8 cellular contexts compared by ENCODE assay signal in genomic region chr3:97970929-97971460, GRCh38. TPM values are rescaled to one million over a fixed set of nuclear protein-coding genes. Genes with fewer than 3 reads are reported as not detected.
DNase-seq lines count a peak whose midpoint lies in the region; ATAC-seq, FAIRE-seq and TF ChIP-seq lines count a peak whose summit lies in the region.

No MANE protein-coding gene starts in this region.

- H2BK120ac ChIP-seq in H9 (ENCODE audit: low read depth, low read length, poor library complexity, severe bottlenecking) (no peak overlapping the region), mesendoderm (ENCODE audit: low read depth, low read length) (no peak overlapping the region)

- POLR2A ChIA-PET in activated naive CD8-positive, alpha-beta T cell treated with anti-CD3 and anti-CD28 coated beads, Interleukin-2, amount 10 ng/mL, durations not matched to agents 7 days and 5 days (lab: Charles Lee) = interaction anchor here (0.8 to 1.8 kb wide), 2 partner anchors 20 to 150 kb away, joined by 3 to 10 read pairs; partner anchors contain the start of gene CRYBG3

- no peak overlapping the region for H3K27ac Mint-ChIP-seq in H9
- no peak overlapping the region for H3K27ac Mint-ChIP-seq in activated naive CD8-positive, alpha-beta T cell treated with anti-CD3 and anti-CD28 coated beads, Interleukin-2, amount 10 ng/mL, durations not matched to agents 7 days and 5 days

- H4K8ac ChIP-seq in H9 (replicated peaks; ENCODE audit: insufficient read length, low read depth, low read length) (no peak overlapping the region), mesendoderm (ENCODE audit: low read depth, low read length) (no peak overlapping the region)

- H4K5ac ChIP-seq in H9 (ENCODE audit: insufficient read length, low read depth, low read length) (no peak overlapping the region), mesendoderm (ENCODE audit: low read length) (no peak overlapping the region)

- H4K91ac ChIP-seq in H9 (ENCODE audit: insufficient read length, low read depth, low read length) = no peak overlapping the region

- no peak overlapping the region for H3K4ac ChIP-seq in H9 (ENCODE audit: low read depth, low read length)
- no peak overlapping the region for H3K4ac ChIP-seq in mesendoderm (ENCODE audit: low read depth, low read length)

- H3K27me3 ChIP-seq in ACC112 (ENCODE audit: insufficient read depth, low read length) (no peaks in the 10 kb centered on the region), H9 (ENCODE audit: insufficient read depth, low read length) (no peaks in the 10 kb centered on the region), mesendoderm (ENCODE audit: insufficient read depth, low read length, poor library complexity) (no peaks in the 10 kb centered on the region)

- no peak overlapping the region for H3K14ac ChIP-seq in H9 (ENCODE audit: insufficient read depth, low read length)

- peaks cover 0 to under 1% (median 0%) of the 10 kb centered on the region in 3 experiments; a peak in 2 of 7 replicates for H3K36me3 Mint-ChIP-seq in H9 (ENCODE audit: insufficient read depth in 1 of 3, low read depth in 3 of 3)
- peaks cover 9% of the 10 kb centered on the region for H3K36me3 Mint-ChIP-seq in activated naive CD8-positive, alpha-beta T cell treated with anti-CD3 and anti-CD28 coated beads, Interleukin-2, amount 10 ng/mL, durations not matched to agents 7 days and 5 days

- H3K79me2 ChIP-seq in ACC112 (ENCODE audit: control insufficient read depth, insufficient read depth, low read length, unreplicated experiment) (peaks cover 45% of the 10 kb centered on the region), H9 (ENCODE audit: insufficient read depth, low read length) (no peaks in the 10 kb centered on the region), mesendoderm (ENCODE audit: control insufficient read depth, insufficient read depth, low read length) (no peaks in the 10 kb centered on the region)

- peaks cover 19% of the 10 kb centered on the region for H3K4me1 ChIP-seq in ACC112 (ENCODE audit: control insufficient read depth, insufficient read depth, low read length, unreplicated experiment)
- H3K4me1 ChIP-seq in H9 (ENCODE audit: insufficient read depth, low read length) = no peaks in the 10 kb centered on the region
- H3K4me1 ChIP-seq in mesendoderm (ENCODE audit: control insufficient read depth, low read depth, low read length) = no peaks in the 10 kb centered on the region

- H2BK15ac ChIP-seq in H9 (ENCODE audit: low read depth, low read length) = no peak overlapping the region
- no peak overlapping the region for H2BK15ac ChIP-seq in mesendoderm (replicated peaks; ENCODE audit: low read depth)

- H3K9me3 ChIP-seq in H9 (ENCODE audit: control insufficient read depth, low read depth, low read length) = no peaks in the 10 kb centered on the region

- no peaks in the 10 kb centered on the region for H3K36me3 ChIP-seq in ACC112 (ENCODE audit: insufficient read depth, low read length)
- H3K36me3 ChIP-seq in mesendoderm (ENCODE audit: control insufficient read depth, insufficient read depth, low read length) = no peaks in the 10 kb centered on the region

- no CpG with 5 or more reads among the region's 9 CpGs for WGBS in H9 (ENCODE audit: extremely low coverage, insufficient read length, low lambda C conversion rate)
- no CpG with 5 or more reads among the region's 9 CpGs for WGBS in mesendoderm (ENCODE audit: extremely low coverage, insufficient coverage, low lambda C conversion rate)

- no peak overlapping the region for H2BK20ac ChIP-seq in H9 (ENCODE audit: low read depth, low read length, poor library complexity, severe bottlenecking)

- no peaks in the 10 kb centered on the region for H3K79me1 ChIP-seq in H9 (ENCODE audit: insufficient read depth, low read depth, low read length, poor library complexity, severe bottlenecking)
- peaks cover 2% of the 10 kb centered on the region for H3K79me1 ChIP-seq in mesendoderm (ENCODE audit: low read length)

- H3K18ac ChIP-seq in H9 (ENCODE audit: insufficient read length, low read depth, low read length) = no peak overlapping the region
- H3K18ac ChIP-seq in mesendoderm (ENCODE audit: low read length) = no peak overlapping the region

- H3K23ac ChIP-seq in H9 (ENCODE audit: insufficient read length, low read depth, low read length) = no peak overlapping the region
- no peak overlapping the region for H3K23ac ChIP-seq in mesendoderm (ENCODE audit: low read length)

- H4K20me1 ChIP-seq in H9 (ENCODE audit: control insufficient read depth, insufficient read depth, insufficient read length) = no peaks in the 10 kb centered on the region

- peak overlapping the region; percentile 82 to 87; a peak in 4 of 5 replicates for H3K4me3 Mint-ChIP-seq in H9
- peak overlapping the region; percentile 86 for H3K4me3 Mint-ChIP-seq in activated naive CD8-positive, alpha-beta T cell treated with anti-CD3 and anti-CD28 coated beads, Interleukin-2, amount 10 ng/mL, durations not matched to agents 7 days and 5 days

- H2AFZ ChIP-seq in ACC112 (ENCODE audit: low read length, unreplicated experiment) (peak overlapping the region; percentile 61), H9 (ENCODE audit: low read length) (no peak overlapping the region)

- FAIRE-seq in frontal cortex (lab: Jason Lieb, UNC) = no peak

- H3K4me3 ChIP-seq in ACC112 (ENCODE audit: low read depth, low read length) (peak overlapping the region; percentile 78), mesendoderm (ENCODE audit: low read length) (no peak overlapping the region)

- peaks cover 7 to 8% of the 10 kb centered on the region in 2 experiments; a peak in 3 of 4 replicates for H3K4me1 Mint-ChIP-seq in H9
- H3K4me1 Mint-ChIP-seq in activated naive CD8-positive, alpha-beta T cell treated with anti-CD3 and anti-CD28 coated beads, Interleukin-2, amount 10 ng/mL, durations not matched to agents 7 days and 5 days = peaks cover 58% of the 10 kb centered on the region

- H3K27ac ChIP-seq in ACC112 (ENCODE audit: low read depth, low read length) = no peak overlapping the region
- no peak overlapping the region for H3K27ac ChIP-seq in H9 (ENCODE audit: insufficient read length, low read depth, low read length)
- H3K27ac ChIP-seq in mesendoderm (ENCODE audit: low read depth, low read length) = no peak overlapping the region

- peak overlapping the region; percentile 92 for H3K4me2 ChIP-seq in H9 (ENCODE audit: insufficient read depth, insufficient read length, low read length)
- no peak overlapping the region for H3K4me2 ChIP-seq in mesendoderm (ENCODE audit: low read length)

- no peak for DNase-seq in H9
- DNase-seq in activated naive CD8-positive, alpha-beta T cell treated with anti-CD3 and anti-CD28 coated beads, Interleukin-2, amount 10 ng/mL, durations not matched to agents 7 days and 5 days = no peak
- no peak for DNase-seq in mesendoderm
- no peak for DNase-seq in frontal cortex (ENCODE audit: low spot score in 2 of 2)
- no peak for DNase-seq in T1000 (lab: John Stamatoyannopoulos, UW)

- no peak overlapping the region for H2BK12ac ChIP-seq in H9 (ENCODE audit: insufficient read length, low read depth, low read length)

- peaks cover 30% of the 10 kb centered on the region for H3K27me3 Mint-ChIP-seq in H9 (ENCODE audit: low read depth)
- no peaks in the 10 kb centered on the region for H3K27me3 Mint-ChIP-seq in activated naive CD8-positive, alpha-beta T cell treated with anti-CD3 and anti-CD28 coated beads, Interleukin-2, amount 10 ng/mL, durations not matched to agents 7 days and 5 days

- no peak for TF ChIP-seq CTCF in H9 (conservative IDR thresholded peaks at IDR 0.05)

- peak overlapping the region; percentile 54 for H3K9ac ChIP-seq in H9 (ENCODE audit: extremely low read depth, insufficient read length, low read length)
- H3K9ac ChIP-seq in mesendoderm (ENCODE audit: low read length) = peak overlapping the region; percentile 80

- ATAC-seq in activated naive CD8-positive, alpha-beta T cell treated with anti-CD3 and anti-CD28 coated beads, Interleukin-2, amount 10 ng/mL, durations not matched to agents 7 days and 5 days (ENCODE audit: low read depth) = no peak
- ATAC-seq in HG03280 (IDR thresholded peaks at IDR 0.05; ENCODE audit: unreplicated experiment) = no peak
- ATAC-seq in HG03469 (IDR thresholded peaks at IDR 0.05; ENCODE audit: unreplicated experiment) = no peak

- no peak overlapping the region for H3K56ac ChIP-seq in H9 (ENCODE audit: insufficient read length, low read depth, low read length)
- peak overlapping the region; percentile 9 for H3K56ac ChIP-seq in mesendoderm (ENCODE audit: low read length)

- H2AK5ac ChIP-seq in H9 (ENCODE audit: insufficient read length, low read length) (no peak overlapping the region), mesendoderm (ENCODE audit: low read length) (no peak overlapping the region)

- H3K23me2 ChIP-seq in H9 (ENCODE audit: insufficient read length, low read depth, low read length, poor library complexity, severe bottlenecking) = peaks cover 5% of the 10 kb centered on the region

- no peak overlapping the region for H3T11ph ChIP-seq in H9 (ENCODE audit: low read length)

- H3K9me3 Mint-ChIP-seq in H9 = no peaks in the 10 kb centered on the region
- H3K9me3 Mint-ChIP-seq in activated naive CD8-positive, alpha-beta T cell treated with anti-CD3 and anti-CD28 coated beads, Interleukin-2, amount 10 ng/mL, durations not matched to agents 7 days and 5 days = no peaks in the 10 kb centered on the region

- H2BK5ac ChIP-seq in H9 (ENCODE audit: insufficient read length, low read length) (no peak overlapping the region), mesendoderm (ENCODE audit: low read length) (no peak overlapping the region)

RNA-seq across cellular contexts. Expression of gene RIOX2, which starts 1.2 kb away (rescaled TPM):
- total RNA-seq in H9 (2021) (13.1 and 15.5 TPM in 2 replicates), frontal cortex (13.9 TPM)
- total RNA-seq in activated naive CD8-positive, alpha-beta T cell treated with anti-CD3 and anti-CD28 coated beads, Interleukin-2, amount 10 ng/mL, durations not matched to agents 7 days and 5 days = 10 to 100 TPM; 23.8 to 24.2 TPM
- polyA plus RNA-seq in mesendoderm (2013, experiment 1 of 2) = 24.0 TPM
- 23.9 TPM for polyA plus RNA-seq in mesendoderm (2013, experiment 2 of 2)
